Comparison of ENCODE assay signal across 1 cellular context in genomic region chr7:147478751-147479150, GRCh38.
TF ChIP-seq lines count a peak whose summit lies in the region.

No MANE protein-coding gene starts in this region.

TF ChIP-seq in GM23338, 12 proteins besides CTCF, POLR2A, EP300 and RAD21 (continued from another document):
- TF ChIP-seq ZNF462 (CRISPR knock-in tag; IDR thresholded peaks at IDR 0.05) (no peak), CREB1 (CRISPR knock-in tag; IDR thresholded peaks at IDR 0.05; ENCODE audit: low read depth) (no peak), STAT1 (IDR thresholded peaks at IDR 0.05; ENCODE audit: unreplicated experiment) (no peak)
